In the genomic region with DNA sequence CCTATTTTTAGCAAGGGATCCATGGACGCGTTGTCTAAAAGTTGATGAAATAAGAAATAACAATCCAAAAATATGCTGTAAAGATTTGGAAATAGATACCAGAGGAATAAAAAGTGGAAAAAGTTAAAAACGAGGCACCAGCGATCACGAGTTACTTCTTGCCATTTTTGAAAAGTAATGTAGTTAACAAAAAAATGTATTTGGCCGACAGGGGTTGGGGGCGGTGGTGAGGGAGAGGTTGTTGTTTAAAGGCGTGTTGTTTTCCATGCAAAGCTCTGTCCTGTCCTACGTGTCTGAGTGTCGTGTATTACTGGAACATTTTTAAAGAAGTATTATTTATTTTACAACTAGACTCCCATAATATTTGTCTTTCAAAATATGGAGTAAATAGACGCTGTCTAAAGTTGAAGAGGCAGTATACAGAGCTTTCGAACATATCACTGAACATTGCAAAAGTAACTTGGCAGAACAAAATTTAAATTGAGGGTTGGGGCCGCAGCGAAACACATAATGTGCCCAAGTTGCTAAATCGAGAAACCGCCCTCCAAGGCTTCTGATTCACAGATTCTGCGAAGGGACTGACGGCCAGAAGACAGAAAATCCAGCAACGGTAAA, we compare ENCODE assay signal across 8 cellular contexts. TPM values are rescaled to one million over a fixed set of nuclear protein-coding genes. Genes with fewer than 3 reads are reported as not detected.
DNase-seq lines count a peak whose midpoint lies in the region; ATAC-seq and TF ChIP-seq lines count a peak whose summit lies in the region.

No MANE protein-coding gene starts in this region.

- TF ChIP-seq CTCF in tibial nerve (IDR thresholded peaks at IDR 0.05) = no peak

- peaks cover 23% of the 10 kb centered on the region for H3K27me3 Mint-ChIP-seq in activated CD4-positive, alpha-beta T cell treated with anti-CD3 and anti-CD28 coated beads, Interleukin-2, amount 10 ng/mL, durations not matched to agents 24 days and 14 days
- peaks cover 37% of the 10 kb centered on the region for H3K27me3 Mint-ChIP-seq in central memory CD8-positive, alpha-beta T cell
- H3K27me3 Mint-ChIP-seq in memory B cell = peaks cover 22% of the 10 kb centered on the region

- no peak overlapping the region for H3K27ac Mint-ChIP-seq in activated CD4-positive, alpha-beta T cell treated with anti-CD3 and anti-CD28 coated beads, Interleukin-2, amount 10 ng/mL, durations not matched to agents 24 days and 14 days
- peak overlapping the region; percentile 53 for H3K27ac Mint-ChIP-seq in central memory CD8-positive, alpha-beta T cell (ENCODE audit: low read depth)
- no peak overlapping the region for H3K27ac Mint-ChIP-seq in memory B cell

- H3K27ac ChIP-seq in tibial nerve = peak overlapping the region; percentile 87 to 96 (median 90)

- ATAC-seq in central memory CD8-positive, alpha-beta T cell (replicated peaks; ENCODE audit: extremely low read depth, poor library complexity, severe bottlenecking) = no peak
- ATAC-seq in memory B cell (ENCODE audit: low read depth) (no peak), GM18868 (IDR thresholded peaks at IDR 0.05; ENCODE audit: unreplicated experiment) (no peak)

- H3K4me3 ChIP-seq in tibial nerve = peak overlapping the region; percentile 55 to 76 (median 63)

- no peaks in the 10 kb centered on the region for H3K9me3 Mint-ChIP-seq in activated CD4-positive, alpha-beta T cell treated with anti-CD3 and anti-CD28 coated beads, Interleukin-2, amount 10 ng/mL, durations not matched to agents 24 days and 14 days
- no peaks in the 10 kb centered on the region for H3K9me3 Mint-ChIP-seq in central memory CD8-positive, alpha-beta T cell
- no peaks in the 10 kb centered on the region for H3K9me3 Mint-ChIP-seq in memory B cell

- intact Hi-C loops in activated CD4-positive, alpha-beta T cell treated with anti-CD3 and anti-CD28 coated beads, Interleukin-2, amount 10 ng/mL, durations not matched to agents 24 days and 14 days (cut with micrococcal nuclease) = no loop called here

- peak overlapping the region; percentile 28 for H3K4me3 Mint-ChIP-seq in activated CD4-positive, alpha-beta T cell treated with anti-CD3 and anti-CD28 coated beads, Interleukin-2, amount 10 ng/mL, durations not matched to agents 24 days and 14 days
- H3K4me3 Mint-ChIP-seq in central memory CD8-positive, alpha-beta T cell = peak overlapping the region; percentile 66
- H3K4me3 Mint-ChIP-seq in memory B cell = peak overlapping the region; percentile 62

- WGBS in tibial nerve, 2 donors = 20 to 21% methylated on average over 19 of the region's 19 CpGs

- TF ChIP-seq POLR2A in tibial nerve (IDR thresholded peaks at IDR 0.05) = no peak

- peaks cover 0 to 21% (median 0%) of the 10 kb centered on the region in 4 donors for H3K4me1 ChIP-seq in tibial nerve

- H3K36me3 ChIP-seq in tibial nerve = peaks cover 0 to 5% (median 0%) of the 10 kb centered on the region in 3 donors

- H3K9me3 ChIP-seq in tibial nerve = no peaks in the 10 kb centered on the region

- H3K4me1 Mint-ChIP-seq in activated CD4-positive, alpha-beta T cell treated with anti-CD3 and anti-CD28 coated beads, Interleukin-2, amount 10 ng/mL, durations not matched to agents 24 days and 14 days = peaks cover 16% of the 10 kb centered on the region
- peaks cover 5% of the 10 kb centered on the region for H3K4me1 Mint-ChIP-seq in central memory CD8-positive, alpha-beta T cell
- peaks cover 8% of the 10 kb centered on the region for H3K4me1 Mint-ChIP-seq in memory B cell

- DNase-seq in activated CD4-positive, alpha-beta T cell treated with anti-CD3 and anti-CD28 coated beads, Interleukin-2, amount 10 ng/mL, durations not matched to agents 24 days and 14 days = no peak
- DNase-seq in activated CD4-positive, alpha-beta T cell treated with anti-CD3 and anti-CD28 coated beads, Interleukin-2, amount 50 U/mL, for 48 hours = no peak
- no peak for DNase-seq in central memory CD8-positive, alpha-beta T cell (ENCODE audit: low spot score in 2 of 2)
- DNase-seq in memory B cell (ENCODE audit: low spot score in 2 of 2) = no peak
- DNase-seq in tibial nerve (ENCODE audit: low spot score in 2 of 2) = no peak
- no peak for DNase-seq in effector CD8-positive, alpha-beta T cell (lab: John Stamatoyannopoulos, UW)
- no peak for DNase-seq in DMS79 (lab: John Stamatoyannopoulos, UW)

- peaks cover 3% of the 10 kb centered on the region for H3K36me3 Mint-ChIP-seq in activated CD4-positive, alpha-beta T cell treated with anti-CD3 and anti-CD28 coated beads, Interleukin-2, amount 10 ng/mL, durations not matched to agents 24 days and 14 days (ENCODE audit: low read depth)
- H3K36me3 Mint-ChIP-seq in central memory CD8-positive, alpha-beta T cell (ENCODE audit: insufficient read depth) = peaks cover 4% of the 10 kb centered on the region
- H3K36me3 Mint-ChIP-seq in memory B cell = no peaks in the 10 kb centered on the region

- no peaks in the 10 kb centered on the region for H3K27me3 ChIP-seq in tibial nerve

- no peak for TF ChIP-seq EP300 in tibial nerve (IDR thresholded peaks at IDR 0.05)

RNA-seq across cellular contexts. Expression of gene FBXO17, which starts 0.8 kb away (rescaled TPM):
- total RNA-seq in activated CD4-positive, alpha-beta T cell treated with anti-CD3 and anti-CD28 coated beads, Interleukin-2, amount 10 ng/mL, durations not matched to agents 24 days and 14 days = not detected in 2 replicates
- 10 to 100 TPM; 31.9 to 59.6 (median 54.0) TPM for total RNA-seq in tibial nerve

RNA-seq across cellular contexts. Expression of gene MRPS12, which starts 44.0 kb away (rescaled TPM):
- 112 and 122 TPM in 2 replicates for total RNA-seq in activated CD4-positive, alpha-beta T cell treated with anti-CD3 and anti-CD28 coated beads, Interleukin-2, amount 10 ng/mL, durations not matched to agents 24 days and 14 days
- total RNA-seq in tibial nerve = 10 to 100 TPM; 29.9 to 43.9 (median 33.1) TPM

RNA-seq across cellular contexts. Expression of gene SARS2, which starts 44.1 kb away (rescaled TPM):
- 41.6 and 42.6 TPM in 2 replicates for total RNA-seq in activated CD4-positive, alpha-beta T cell treated with anti-CD3 and anti-CD28 coated beads, Interleukin-2, amount 10 ng/mL, durations not matched to agents 24 days and 14 days
- 10 to 100 TPM; 12.7 to 21.6 (median 15.8) TPM for total RNA-seq in tibial nerve

RNA-seq across cellular contexts. Expression of gene FBXO27, which starts 57.6 kb away (rescaled TPM):
- 0.14 and 0.17 TPM in 2 replicates for total RNA-seq in activated CD4-positive, alpha-beta T cell treated with anti-CD3 and anti-CD28 coated beads, Interleukin-2, amount 10 ng/mL, durations not matched to agents 24 days and 14 days
- total RNA-seq in tibial nerve = 1 to 10 TPM; 3.6 to 8.0 (median 5.9) TPM

Comparison
In these comparisons a context has a peak if more than half of its experiments do, and no peak if none do; other contexts are left out.
1. RNA of gene FBXO17, which starts 0.8 kb away (total RNA-seq): 31.9 to 59.6 TPM in tibial nerve; not detected in activated CD4-positive, alpha-beta T cell treated with anti-CD3 and anti-CD28 coated beads, Interleukin-2, amount 10 ng/mL, durations not matched to agents 24 days and 14 days; every median in the first group is over 10 times any median in the second.
2. Peak in every context shown above with its lines, with median percentiles within 50 percentile points of each other: H3K4me3 Mint-ChIP-seq.